ENCODE assay signal across 1 cellular context in genomic region chr1:63316540-63316939, GRCh38.
TF ChIP-seq lines count a peak whose summit lies in the region.

No MANE protein-coding gene starts in this region.

TF ChIP-seq in HCT116, 20 proteins besides CTCF, POLR2A, EP300 and RAD21:
- no peak for TF ChIP-seq YY1 (IDR thresholded peaks at IDR 0.05; ENCODE audit: extremely low read depth, insufficient replicate concordance, low read depth, low read length)
- TF ChIP-seq ZBTB33 (IDR thresholded peaks at IDR 0.05; ENCODE audit: extremely low read depth, insufficient replicate concordance, low read length): no peak
- TF ChIP-seq FOSL1 (IDR thresholded peaks at IDR 0.05; ENCODE audit: low read depth): no peak
